26 cellular contexts compared by ENCODE assay signal in genomic region chr2:66794115-66794514, GRCh38.
"Had no signal": no experiment of that assay in that cellular context is flagged by ENCODE, and none has a peak within 500 bp of the region (broad histone marks: within the 10 kb centered on the region; RNA-seq: fewer than 3 reads in every experiment).

No MANE protein-coding gene starts in this region.

- H3K4me1 ChIP-seq: colonic mucosa, gastrocnemius medialis, neural progenitor cell, parathyroid adenoma, right lobe of liver, thyroid gland, upper lobe of right lung had no signal

- H3K9me3 ChIP-seq: colonic mucosa, gastrocnemius medialis, right lobe of liver, thyroid gland, upper lobe of right lung had no signal

- H3K4me3 ChIP-seq: colonic mucosa, gastrocnemius medialis, hepatocyte, neural progenitor cell, right lobe of liver, thyroid gland, upper lobe of right lung had no signal

- H3K36me3 ChIP-seq: colonic mucosa, gastrocnemius medialis, neural progenitor cell, right lobe of liver, thyroid gland, upper lobe of right lung had no signal

- H2AFZ ChIP-seq: hepatocyte, neural progenitor cell, parathyroid adenoma had no signal

- H3K4me2 ChIP-seq: hepatocyte, neural progenitor cell had no signal

- H3K27me3 ChIP-seq: colonic mucosa, gastrocnemius medialis, hepatocyte, neural progenitor cell, right lobe of liver, thyroid gland, upper lobe of right lung had no signal

- DNase-seq: activated CD4-positive, alpha-beta T cell treated with anti-CD3 and anti-CD28 coated beads for 4 hours; activated CD4-positive, alpha-beta T cell treated with anti-CD3 and anti-CD28 coated beads, Interleukin-2, amount 50 U/mL, for 48 hours; activated CD8-positive, alpha-beta memory T cell treated with anti-CD3 and anti-CD28 coated beads for 24 hours; activated naive CD8-positive, alpha-beta T cell treated with anti-CD3 and anti-CD28 coated beads, Interleukin-2, amount 50 U/mL, for 24 hours; anterior cingulate cortex; colonic mucosa; effector CD8-positive, alpha-beta T cell; gastrocnemius medialis; islet precursor cell; left ventricle myocardium superior; naive thymus-derived CD4-positive, alpha-beta T cell; occipital lobe; right lobe of liver; small intestine; stimulated activated CD4-positive, alpha-beta T cell treated with anti-CD3 and anti-CD28 coated beads, Interleukin-4, amount 100 ng/mL, for 4 hours; stimulated activated CD8-positive, alpha-beta memory T cell treated with anti-CD3 and anti-CD28 coated beads, Interleukin-4, amount 100 ng/mL, for 48 hours; stimulated activated naive CD8-positive, alpha-beta T cell treated with anti-CD3 and anti-CD28 coated beads, Interleukin-15, amount 100 ng/mL, for 72 hours; SW 1271; T-helper 9 cell; thyroid gland; upper lobe of right lung had no signal

- H3K9ac ChIP-seq: neural progenitor cell, parathyroid adenoma had no signal

- H3K27ac ChIP-seq: colonic mucosa, epithelial cell of prostate, gastrocnemius medialis, hepatocyte, neural progenitor cell, parathyroid adenoma, right lobe of liver, thyroid gland, upper lobe of right lung, VCaP had no signal
